In genomic region chr2:44275915-44276279, GRCh38 we compare ENCODE assay signal across 15 cellular contexts. TPM values are rescaled to one million over a fixed set of nuclear protein-coding genes. Genes with fewer than 3 reads are reported as not detected.
DNase-seq lines count a peak whose midpoint lies in the region; ATAC-seq and TF ChIP-seq lines count a peak whose summit lies in the region.
"Had no signal": no experiment of that assay in that cellular context is flagged by ENCODE, and none has a peak within 500 bp of the region (broad histone marks: within the 10 kb centered on the region; RNA-seq: fewer than 3 reads in every experiment).

No MANE protein-coding gene starts in this region.

- TF ChIP-seq EP300 in suprapubic skin (IDR thresholded peaks at IDR 0.05): no peak

- peak overlapping the region; percentile 26 for H2AFZ ChIP-seq in osteoblast (ENCODE audit: low read length)

- peak overlapping the region; percentile 5 for H3K4me2 ChIP-seq in osteoblast (ENCODE audit: insufficient read depth, low read length)

- no peaks in the 10 kb centered on the region for H3K9me3 ChIP-seq in Peyer's patch
- H3K9me3 ChIP-seq in osteoblast (ENCODE audit: low read depth, low read length): no peaks in the 10 kb centered on the region
- no peaks in the 10 kb centered on the region for H3K9me3 ChIP-seq in suprapubic skin
- H3K9me3 ChIP-seq in gastrocnemius medialis: no peaks in the 10 kb centered on the region

- 2% methylated on average over 2 of the region's 2 CpGs for WGBS in suprapubic skin

- no peaks in the 10 kb centered on the region for H3K27me3 ChIP-seq in Peyer's patch
- H3K27me3 ChIP-seq in osteoblast (ENCODE audit: insufficient read depth, low read length): no peaks in the 10 kb centered on the region
- no peaks in the 10 kb centered on the region for H3K27me3 ChIP-seq in suprapubic skin
- no peaks in the 10 kb centered on the region for H3K27me3 ChIP-seq in gastrocnemius medialis

- peak; percentile 51 for DNase-seq in EH (ENCODE audit: low read depth)
- no peak for DNase-seq in Peyer's patch
- DNase-seq in epithelial cell of proximal tubule (ENCODE audit: low read depth): peak; percentile 73
- peak; percentile 86 for DNase-seq in osteoblast (ENCODE audit: insufficient read length, low spot score, missing footprints)
- no peak for DNase-seq in NCI-H2107 treated with DMSO at 0.1 percent for 48 hours (lab: John Stamatoyannopoulos, UW; ENCODE audit: unreplicated experiment)
- DNase-seq in suprapubic skin (ENCODE audit: low spot score in 2 of 2): no peak
- DNase-seq in gastrocnemius medialis: no peak
- DNase-seq: activated CD4-positive, alpha-beta T cell treated with anti-CD3 and anti-CD28 coated beads, Interleukin-2, amount 50 U/mL, for 4 hours; activated gamma-delta T cell treated with Interleukin-2 at 50 U/mL for 16 hours; cortex of kidney; stimulated activated CD4-positive, alpha-beta T cell treated with anti-CD3 and anti-CD28 coated beads, Interleukin-4, amount 100 ng/mL, for 1 hour; stimulated activated naive CD8-positive, alpha-beta T cell treated with anti-CD3 and anti-CD28 coated beads, Interleukin-15, amount 100 ng/mL, for 72 hours had no signal

- H3K36me3 ChIP-seq in Peyer's patch (no peaks in the 10 kb centered on the region), osteoblast (ENCODE audit: insufficient read depth, low read length) (no peaks in the 10 kb centered on the region), suprapubic skin (no peaks in the 10 kb centered on the region), gastrocnemius medialis (no peaks in the 10 kb centered on the region)

- intact Hi-C loops in gastrocnemius medialis (cut with DNase I; ENCODE audit: low total_unique reads): no loop called here

- TF ChIP-seq CTCF in Peyer's patch (IDR thresholded peaks at IDR 0.05) (no peak), epithelial cell of proximal tubule (conservative IDR thresholded peaks at IDR 0.05; ENCODE audit: low read depth, low read length) (no peak), osteoblast (IDR thresholded peaks at IDR 0.05; ENCODE audit: extremely low read depth, low read depth, low read length) (no peak), suprapubic skin (IDR thresholded peaks at IDR 0.05) (no peak), gastrocnemius medialis (IDR thresholded peaks at IDR 0.05 in 4 of 5, conservative IDR thresholded peaks at IDR 0.05 in 1 of 5) (no peak)

- H4K20me1 ChIP-seq in osteoblast (ENCODE audit: insufficient read depth, low read length): no peaks in the 10 kb centered on the region

- H3K4me1 ChIP-seq in Peyer's patch (peaks cover 0 to 12% (median 0%) of the 10 kb centered on the region in 4 donors), osteoblast (ENCODE audit: insufficient read depth, low read length) (peaks cover 8% of the 10 kb centered on the region), suprapubic skin (peaks cover 6% of the 10 kb centered on the region), gastrocnemius medialis (peaks cover 0 to 8% of the 10 kb centered on the region in 2 donors)

- TF ChIP-seq POLR2A in Peyer's patch (IDR thresholded peaks at IDR 0.05) (no peak), suprapubic skin (IDR thresholded peaks at IDR 0.05) (no peak), gastrocnemius medialis (IDR thresholded peaks at IDR 0.05) (no peak)

- no peak for ATAC-seq in GM19328 (IDR thresholded peaks at IDR 0.05; ENCODE audit: unreplicated experiment)
- ATAC-seq in gastrocnemius medialis: no peak
- ATAC-seq: stimulated activated naive CD8-positive, alpha-beta T cell treated with anti-CD3 and anti-CD28 coated beads, Interleukin-15, amount 100 ng/mL, for 72 hours had no signal

- H3K4me3 ChIP-seq in Peyer's patch (peak overlapping the region in 3 of 4 donors; percentile 17 to 58 (median 52)), epithelial cell of proximal tubule (ENCODE audit: low read depth, low read length) (peak overlapping the region; percentile 77), osteoblast (ENCODE audit: insufficient read depth, low read length) (no peak overlapping the region), suprapubic skin (no peak overlapping the region), gastrocnemius medialis (no peak overlapping the region)

- in situ Hi-C loops in gastrocnemius medialis (cut with MboI; ENCODE audit: low sequenced_read_pairs in 4 of 4): loop anchor here in 1 of 4 donors (25.0 kb wide), 1 partner anchor 189 kb away; no protein-coding TSS in a partner anchor

- H3K79me2 ChIP-seq in osteoblast (ENCODE audit: insufficient read depth, low read length): no peaks in the 10 kb centered on the region

- peak overlapping the region in 3 of 4 donors; percentile 48 to 94 (median 85) for H3K27ac ChIP-seq in Peyer's patch
- H3K27ac ChIP-seq in osteoblast (ENCODE audit: low read depth, low read length): no peak overlapping the region
- no peak overlapping the region for H3K27ac ChIP-seq in suprapubic skin
- H3K27ac ChIP-seq in gastrocnemius medialis: no peak overlapping the region
- H3K27ac ChIP-seq: HL-60 had no signal

RNA-seq across cellular contexts. Expression of gene SLC3A1, which starts 0.6 kb away (rescaled TPM):
- total RNA-seq in Peyer's patch (100 to 1,000 TPM in 3 of 4 donors, 1 to 10 TPM in 1; 5.0 to 710 (median 435) TPM), epithelial cell of proximal tubule (0.06 TPM in 1 of 2 replicates, not detected in the other), osteoblast (0.36 TPM in 1 of 2 replicates, not detected in the other), suprapubic skin (1 to 10 TPM in 1 of 4 donors, under 1 TPM in 2, not detected in 1; 0.34 to 2.6 (median 0.39) TPM), gastrocnemius medialis (under 1 TPM in 1 of 4 donors, not detected in 3; 0.44 TPM)
- total RNA-seq: lung microvascular endothelial cell had no signal

Comparison
In these comparisons a context has a peak if more than half of its experiments do, and no peak if none do; other contexts are left out.
1. DNase-seq: peak in EH (single experiment), epithelial cell of proximal tubule (single experiment) and osteoblast (single experiment); none in Peyer's patch (0 of 3), NCI-H2107 treated with DMSO at 0.1 percent for 48 hours (single experiment), suprapubic skin (0 of 2) and gastrocnemius medialis (0 of 2).
2. H3K27ac ChIP-seq: peak in Peyer's patch (3 of 4); none in osteoblast (single experiment), suprapubic skin (single experiment) and gastrocnemius medialis (0 of 4).
3. H3K4me3 ChIP-seq: peak in Peyer's patch (3 of 4) and epithelial cell of proximal tubule (single experiment); none in osteoblast (single experiment), suprapubic skin (single experiment) and gastrocnemius medialis (0 of 4).